8 cellular contexts compared by ENCODE assay signal in the genomic region with DNA sequence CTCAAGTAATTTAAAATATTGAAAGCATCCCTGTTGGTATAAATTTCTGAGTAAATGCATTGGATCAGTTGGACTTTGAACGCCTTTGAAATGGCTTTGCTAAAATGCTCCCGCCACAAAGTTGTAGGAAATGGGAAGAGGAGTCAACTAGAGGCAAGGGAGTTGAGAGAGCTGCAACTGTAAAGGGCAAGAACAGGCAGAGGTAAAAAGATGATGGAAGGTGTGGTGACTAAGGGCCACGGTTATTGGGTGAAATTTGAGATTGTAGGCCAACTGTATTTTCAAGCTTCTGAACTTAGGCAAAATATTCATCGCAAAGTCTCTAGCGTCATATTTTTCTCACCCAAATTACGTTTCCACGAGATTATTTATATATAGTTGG. TPM values are rescaled to one million over a fixed set of nuclear protein-coding genes. Genes with fewer than 3 reads are reported as not detected.
DNase-seq lines count a peak whose midpoint lies in the region; ATAC-seq and TF ChIP-seq lines count a peak whose summit lies in the region.

No MANE protein-coding gene starts in this region.

- H2AK5ac ChIP-seq in H9 (ENCODE audit: insufficient read length, low read length) = no peak overlapping the region

- TF ChIP-seq CTCF in H9 (conservative IDR thresholded peaks at IDR 0.05) = no peak
- no peak for TF ChIP-seq CTCF in RWPE2 (IDR thresholded peaks at IDR 0.05; ENCODE audit: poor library complexity, severe bottlenecking)
- no peak for TF ChIP-seq CTCF in esophagus squamous epithelium (IDR thresholded peaks at IDR 0.05)
- TF ChIP-seq CTCF in gastrocnemius medialis (IDR thresholded peaks at IDR 0.05 in 4 of 5, conservative IDR thresholded peaks at IDR 0.05 in 1 of 5) = no peak

- no peak overlapping the region for H3K9ac ChIP-seq in H9 (ENCODE audit: extremely low read depth, insufficient read length, low read length)

- no peak overlapping the region for H2BK5ac ChIP-seq in H9 (ENCODE audit: insufficient read length, low read length)

- peak; percentile 16; the same call in 2 of the 3 replicates for ATAC-seq in RWPE2 (ENCODE audit: low read depth)
- peak; percentile 9 to 35 for ATAC-seq in gastrocnemius medialis
- ATAC-seq in GM18505 (IDR thresholded peaks at IDR 0.05; ENCODE audit: unreplicated experiment) = no peak
- ATAC-seq in GM18867 (IDR thresholded peaks at IDR 0.05; ENCODE audit: unreplicated experiment) = no peak

- H3K4me3 Mint-ChIP-seq in H9 = peak overlapping the region; percentile 88 to 91; a peak in 4 of 5 replicates

- H3K9me3 ChIP-seq in H9 (ENCODE audit: control insufficient read depth, low read depth, low read length) = no peaks in the 10 kb centered on the region
- no peaks in the 10 kb centered on the region for H3K9me3 ChIP-seq in RWPE2 (ENCODE audit: severe bottlenecking)
- no peaks in the 10 kb centered on the region for H3K9me3 ChIP-seq in esophagus squamous epithelium
- no peaks in the 10 kb centered on the region for H3K9me3 ChIP-seq in gastrocnemius medialis

- H3K36me3 Mint-ChIP-seq in H9 (ENCODE audit: insufficient read depth in 1 of 3, low read depth in 3 of 3) = peaks cover 37 to 62% (median 54%) of the 10 kb centered on the region in 3 experiments

- no peak overlapping the region for H2BK20ac ChIP-seq in H9 (ENCODE audit: low read depth, low read length, poor library complexity, severe bottlenecking)

- H3K18ac ChIP-seq in H9 (ENCODE audit: insufficient read length, low read depth, low read length) = no peak overlapping the region

- no peak overlapping the region for H2BK120ac ChIP-seq in H9 (ENCODE audit: low read depth, low read length, poor library complexity, severe bottlenecking)

- no peak overlapping the region for H3K14ac ChIP-seq in H9 (ENCODE audit: insufficient read depth, low read length)

- H3K4me3 ChIP-seq in RWPE2 (ENCODE audit: severe bottlenecking) (no peak overlapping the region), esophagus squamous epithelium (peak overlapping the region in 3 of 4 donors; percentile 88 to 96 (median 92)), gastrocnemius medialis (peak overlapping the region; percentile 68 to 94 (median 91))

- peaks cover 7 to 13% of the 10 kb centered on the region in 2 experiments for H3K4me1 Mint-ChIP-seq in H9

- H3K56ac ChIP-seq in H9 (ENCODE audit: insufficient read length, low read depth, low read length) = no peak overlapping the region

- H3T11ph ChIP-seq in H9 (ENCODE audit: low read length) = no peak overlapping the region

- peaks cover 0 to 2% of the 10 kb centered on the region in 2 experiments; a peak in 1 of 5 replicates for H3K9me3 Mint-ChIP-seq in H9

- peaks cover 67% of the 10 kb centered on the region for H3K36me3 ChIP-seq in RWPE2 (ENCODE audit: low read depth)
- H3K36me3 ChIP-seq in esophagus squamous epithelium = peaks cover 0 to 63% (median 20%) of the 10 kb centered on the region in 3 donors
- H3K36me3 ChIP-seq in gastrocnemius medialis = peaks cover 0 to 51% of the 10 kb centered on the region in 2 donors

- no peaks in the 10 kb centered on the region for H3K27me3 Mint-ChIP-seq in H9 (ENCODE audit: low read depth)

- peaks cover 2% of the 10 kb centered on the region for H3K79me1 ChIP-seq in H9 (ENCODE audit: insufficient read depth, low read depth, low read length, poor library complexity, severe bottlenecking)

- H3K27me3 ChIP-seq in H9 (ENCODE audit: insufficient read depth, low read length) (no peaks in the 10 kb centered on the region), RWPE2 (ENCODE audit: insufficient read depth, poor library complexity, severe bottlenecking) (no peaks in the 10 kb centered on the region), esophagus squamous epithelium (no peaks in the 10 kb centered on the region), gastrocnemius medialis (no peaks in the 10 kb centered on the region)

- DNase-seq in H9 (no peak), RWPE2 (ENCODE audit: low spot score) (no peak), esophagus squamous epithelium (lab: John Stamatoyannopoulos, UW) (no peak), gastrocnemius medialis (no peak), HCEC 1CT (no peak), NCI-H2029 (lab: John Stamatoyannopoulos, UW) (no peak)

- H3K27ac ChIP-seq in H9 (ENCODE audit: insufficient read length, low read depth, low read length) (no peak overlapping the region), RWPE2 (ENCODE audit: poor library complexity, severe bottlenecking) (peak overlapping the region; percentile 69), esophagus squamous epithelium (peak overlapping the region; percentile 87 to 97 (median 94)), gastrocnemius medialis (peak overlapping the region; percentile 87 to 97 (median 95))

- H4K8ac ChIP-seq in H9 (replicated peaks; ENCODE audit: insufficient read length, low read depth, low read length) = no peak overlapping the region

- H3K79me2 ChIP-seq in H9 (ENCODE audit: insufficient read depth, low read length) = no peaks in the 10 kb centered on the region; the same call in 1 of the 2 replicates

- H3K4ac ChIP-seq in H9 (ENCODE audit: low read depth, low read length) = no peak overlapping the region

- no CpG with 5 or more reads among the region's 7 CpGs for WGBS in H9 (ENCODE audit: extremely low coverage, insufficient read length, low lambda C conversion rate)
- 59 to 62% methylated on average over 7 of the region's 7 CpGs for WGBS in esophagus squamous epithelium, 2 donors

- H3K23me2 ChIP-seq in H9 (ENCODE audit: insufficient read length, low read depth, low read length, poor library complexity, severe bottlenecking) = no peaks in the 10 kb centered on the region

- H4K5ac ChIP-seq in H9 (ENCODE audit: insufficient read length, low read depth, low read length) = no peak overlapping the region

- intact Hi-C loops in esophagus squamous epithelium (cut with DNase I) = no loop called here
- intact Hi-C loops in gastrocnemius medialis (cut with DNase I; ENCODE audit: low total_unique reads) = no loop called here

- no peak overlapping the region for H3K4me2 ChIP-seq in H9 (ENCODE audit: insufficient read depth, insufficient read length, low read length)

- no peak overlapping the region for H2BK15ac ChIP-seq in H9 (ENCODE audit: low read depth, low read length)

- H2BK12ac ChIP-seq in H9 (ENCODE audit: insufficient read length, low read depth, low read length) = no peak overlapping the region

- H3K27ac Mint-ChIP-seq in H9 = peak overlapping the region; percentile 44 to 97 (median 57); a peak in 4 of 7 replicates

- no peak overlapping the region for H4K91ac ChIP-seq in H9 (ENCODE audit: insufficient read length, low read depth, low read length)

- TF ChIP-seq POLR2A in esophagus squamous epithelium (IDR thresholded peaks at IDR 0.05) (no peak), gastrocnemius medialis (IDR thresholded peaks at IDR 0.05) (no peak), GM18505 (IDR thresholded peaks at IDR 0.05; ENCODE audit: borderline replicate concordance, extremely low read depth, insufficient read depth, insufficient read length) (no peak)

- H4K20me1 ChIP-seq in H9 (ENCODE audit: control insufficient read depth, insufficient read depth, insufficient read length) = no peaks in the 10 kb centered on the region

- no peak overlapping the region for H3K23ac ChIP-seq in H9 (ENCODE audit: insufficient read length, low read depth, low read length)

- no peaks in the 10 kb centered on the region for H3K4me1 ChIP-seq in H9 (ENCODE audit: insufficient read depth, low read length)
- H3K4me1 ChIP-seq in RWPE2 (ENCODE audit: insufficient read depth, poor library complexity, severe bottlenecking) = peaks cover 22% of the 10 kb centered on the region
- peaks cover 0 to 36% (median 12%) of the 10 kb centered on the region in 3 donors for H3K4me1 ChIP-seq in esophagus squamous epithelium
- H3K4me1 ChIP-seq in gastrocnemius medialis = peaks cover 6 to 13% of the 10 kb centered on the region in 2 donors

- H2AFZ ChIP-seq in H9 (ENCODE audit: low read length) = no peak overlapping the region

- in situ Hi-C loops in gastrocnemius medialis (cut with MboI; ENCODE audit: low sequenced_read_pairs in 4 of 4) = loop anchor here in 1 of 4 donors (25.0 kb wide), 3 partner anchors 101 to 1301 kb away; partner anchors contain the start of genes LANCL2, MRPS17, NIPSNAP2 and SEC61G

RNA-seq across cellular contexts. Expression of gene SUMF2, which starts 0.6 kb away (rescaled TPM):
- total RNA-seq in H9 (2021) (82.5 and 89.2 TPM in 2 replicates), esophagus squamous epithelium (10 to 100 TPM; 50.3 to 88.1 (median 69.9) TPM), gastrocnemius medialis (10 to 100 TPM; 29.8 to 32.0 (median 31.1) TPM)

RNA-seq across cellular contexts. Expression of gene CCT6A, which starts 11.9 kb away (rescaled TPM):
- 303 and 310 TPM in 2 replicates for total RNA-seq in H9 (2021)
- total RNA-seq in esophagus squamous epithelium = 100 to 1,000 TPM in 3 of 4 donors, 10 to 100 TPM in 1; 60.6 to 163 (median 133) TPM
- total RNA-seq in gastrocnemius medialis = 100 to 1,000 TPM in 3 of 4 donors, 10 to 100 TPM in 1; 95.9 to 158 (median 114) TPM

RNA-seq across cellular contexts. Expression of gene PSPH, which starts 12.2 kb away (rescaled TPM):
- total RNA-seq in H9 (2021) = 51.4 and 52.1 TPM in 2 replicates
- 10 to 100 TPM; 13.9 to 46.7 (median 27.9) TPM for total RNA-seq in esophagus squamous epithelium
- 1 to 10 TPM; 2.1 to 4.7 (median 3.9) TPM for total RNA-seq in gastrocnemius medialis

RNA-seq across cellular contexts. Expression of gene PHKG1, which starts 29.3 kb away (rescaled TPM):
- total RNA-seq in H9 (2021) (0.42 and 0.64 TPM in 2 replicates), esophagus squamous epithelium (1 to 10 TPM in 1 of 4 donors, under 1 TPM in 2, not detected in 1; 0.31 to 2.7 (median 0.57) TPM), gastrocnemius medialis (100 to 1,000 TPM in 1 of 4 donors, 10 to 100 TPM in 3; 30.1 to 211 (median 57.2) TPM)

RNA-seq across cellular contexts. Expression of gene CHCHD2, which starts 42.8 kb away (rescaled TPM):
- 215 and 218 TPM in 2 replicates for total RNA-seq in H9 (2021)
- total RNA-seq in esophagus squamous epithelium = 100 to 1,000 TPM; 296 to 475 (median 347) TPM
- 100 to 1,000 TPM; 540 to 822 (median 655) TPM for total RNA-seq in gastrocnemius medialis

Comparison
In these comparisons a context has a peak if more than half of its experiments do, and no peak if none do; other contexts are left out.
1. ATAC-seq: peak in RWPE2 (single experiment) and gastrocnemius medialis (2 of 2); none in GM18505 (single experiment) and GM18867 (single experiment).